In genomic region chr6:162852192-162852591, GRCh38 we compare ENCODE assay signal across 1 cellular context.
TF ChIP-seq lines count a peak whose summit lies in the region.

No MANE protein-coding gene starts in this region.

TF ChIP-seq in H1, 55 proteins besides CTCF, POLR2A, EP300 and RAD21:
- TF ChIP-seq JUN (IDR thresholded peaks at IDR 0.05; ENCODE audit: low read depth, low read length) (no peak), GTF2F1 (IDR thresholded peaks at IDR 0.05; ENCODE audit: borderline replicate concordance, low read depth, low read length) (no peak), RBBP5 (IDR thresholded peaks at IDR 0.05; ENCODE audit: borderline replicate concordance, low read depth, low read length) (no peak), BCL11A (IDR thresholded peaks at IDR 0.05; ENCODE audit: low read depth in 2 of 2, low read length in 2 of 2) (no peak)
